Comparison of ENCODE assay signal across 7 cellular contexts in the genomic region with DNA sequence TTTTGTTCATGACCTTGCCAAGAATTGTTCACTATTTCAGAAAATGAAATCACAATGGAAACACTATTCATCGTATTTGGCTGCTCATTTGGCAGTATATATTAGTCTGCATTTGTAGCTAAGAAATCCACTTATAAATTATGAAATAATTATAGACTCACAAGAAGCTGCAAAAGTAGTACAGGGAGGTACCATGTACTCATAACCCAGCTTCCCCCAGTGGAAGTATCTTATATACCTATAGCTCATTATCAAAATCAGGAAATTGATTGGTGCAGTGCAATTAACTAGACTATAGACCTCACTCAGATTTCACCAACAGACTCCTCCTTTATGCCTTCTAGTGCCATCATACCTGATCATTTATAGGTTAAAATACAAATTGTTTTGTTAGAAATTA.
"Had no signal": no experiment of that assay in that cellular context is flagged by ENCODE, and none has a peak within 500 bp of the region (broad histone marks: within the 10 kb centered on the region; RNA-seq: fewer than 3 reads in every experiment).

No MANE protein-coding gene starts in this region.

- ATAC-seq: HepG2, K562 had no signal

- DNase-seq: IMR-90, KBM-7, KG1 had no signal

- H3K4me3 ChIP-seq: K562 had no signal

- H3K27ac ChIP-seq: HL-60, KMS-11 had no signal
